ENCODE assay signal across 8 cellular contexts in the genomic region with DNA sequence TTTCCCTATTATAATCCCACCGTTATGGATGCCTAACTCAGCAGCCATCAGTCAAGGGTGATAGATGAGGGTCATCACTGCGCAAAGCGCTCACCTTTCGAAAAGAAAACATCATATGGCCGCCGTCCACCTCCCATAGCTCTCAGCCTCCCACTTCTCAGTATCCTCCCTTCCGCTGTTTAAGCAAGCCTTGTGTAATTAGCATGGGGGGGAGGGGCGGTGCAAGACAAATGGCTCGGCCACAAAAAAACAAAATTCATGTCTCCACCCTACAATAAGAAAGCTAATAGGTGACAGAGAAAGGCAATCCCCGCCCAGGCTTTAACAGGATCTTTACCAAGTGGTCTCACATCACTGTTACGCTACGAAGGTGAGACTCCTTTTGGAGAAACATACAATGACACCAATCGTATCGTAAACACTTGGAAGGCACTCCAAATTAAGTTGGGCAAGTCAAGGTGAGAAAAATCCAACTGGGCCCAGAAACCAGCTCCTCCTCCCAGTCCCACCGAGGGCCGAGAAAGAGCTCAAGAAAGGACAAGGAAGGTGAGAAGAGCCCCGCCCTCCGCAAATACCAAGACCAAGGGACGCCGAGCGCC. TPM values are rescaled to one million over a fixed set of nuclear protein-coding genes. Genes with fewer than 3 reads are reported as not detected.
DNase-seq lines count a peak whose midpoint lies in the region; ATAC-seq and TF ChIP-seq lines count a peak whose summit lies in the region.

No MANE protein-coding gene starts in this region.

- ATAC-seq in GM21619 (IDR thresholded peaks at IDR 0.05; ENCODE audit: unreplicated experiment) = peak; percentile 2
- ATAC-seq in natural killer cell = peak; percentile 54 to 70 (median 56)
- no peak for ATAC-seq in GM21717 (IDR thresholded peaks at IDR 0.05; ENCODE audit: unreplicated experiment)

- DNase-seq in AML-193 (lab: John Stamatoyannopoulos, UW) = peak; percentile 60 to 76
- DNase-seq in NCI-H748 (lab: John Stamatoyannopoulos, UW; ENCODE audit: unreplicated experiment) = peak; percentile 80
- DNase-seq in activated T-cell treated with anti-CD3 and anti-CD28 coated beads for 4 hours = peak; percentile 48
- DNase-seq in esophagus squamous epithelium (lab: John Stamatoyannopoulos, UW) = no peak
- DNase-seq in natural killer cell = peak; percentile 65
- no peak for DNase-seq in type B pancreatic cell (ENCODE audit: extremely low spot score, unreplicated experiment)

- TF ChIP-seq CTCF in esophagus squamous epithelium (IDR thresholded peaks at IDR 0.05) (no peak), natural killer cell (IDR thresholded peaks at IDR 0.05) (no peak), type B pancreatic cell (conservative IDR thresholded peaks at IDR 0.05) (no peak)

- peak overlapping the region; percentile 58 to 87 (median 74) for H3K4me3 ChIP-seq in esophagus squamous epithelium

- H3K27ac Mint-ChIP-seq in natural killer cell (peak overlapping the region; percentile 94 to 96), type B pancreatic cell (peak overlapping the region; percentile 99)

- peaks cover 28 to 43% (median 33%) of the 10 kb centered on the region in 3 donors for H3K36me3 ChIP-seq in esophagus squamous epithelium

- no peaks in the 10 kb centered on the region for H3K9me3 Mint-ChIP-seq in natural killer cell
- no peaks in the 10 kb centered on the region for H3K9me3 Mint-ChIP-seq in type B pancreatic cell

- H3K4me3 Mint-ChIP-seq in natural killer cell (peak overlapping the region; percentile 99), type B pancreatic cell (peak overlapping the region; percentile 99)

- H3K36me3 Mint-ChIP-seq in natural killer cell (peaks cover 30% of the 10 kb centered on the region), type B pancreatic cell (peaks cover 35% of the 10 kb centered on the region)

- TF ChIP-seq POLR2A in esophagus squamous epithelium (IDR thresholded peaks at IDR 0.05) = no peak

- peak overlapping the region; percentile 93 to 99 (median 94) for H3K27ac ChIP-seq in esophagus squamous epithelium

- 0% methylated on average over 19 to 21 of the region's 21 CpGs for WGBS in esophagus squamous epithelium, 2 donors

- H3K27me3 ChIP-seq in esophagus squamous epithelium = no peaks in the 10 kb centered on the region

- H3K4me1 Mint-ChIP-seq in natural killer cell (peaks cover 49 to 54% of the 10 kb centered on the region in 2 donors), type B pancreatic cell (ENCODE audit: unreplicated experiment) (peaks cover 27% of the 10 kb centered on the region)

- peaks cover 24 to 60% (median 37%) of the 10 kb centered on the region in 3 donors for H3K4me1 ChIP-seq in esophagus squamous epithelium

- no peaks in the 10 kb centered on the region for H3K9me3 ChIP-seq in esophagus squamous epithelium

- intact Hi-C loops in esophagus squamous epithelium (cut with DNase I) (no loop called here), natural killer cell (cut with micrococcal nuclease) (loop anchor here (1.0 to 10.0 kb wide), 5 partner anchors 48 to 291 kb away; partner anchors contain the start of genes CLIC1, CSNK2B, LY6G5B and PRRC2A)

- no peaks in the 10 kb centered on the region for H3K27me3 Mint-ChIP-seq in natural killer cell (ENCODE audit: low read depth in 2 of 2)
- no peaks in the 10 kb centered on the region for H3K27me3 Mint-ChIP-seq in type B pancreatic cell

RNA-seq across cellular contexts. Expression of gene DDX39B, which starts 0.6 kb away (rescaled TPM):
- total RNA-seq in esophagus squamous epithelium (100 to 1,000 TPM; 173 to 320 (median 259) TPM), natural killer cell (100 to 1,000 TPM; 506 to 571 (median 534) TPM), type B pancreatic cell (ENCODE audit: low replicate concordance) (410 and 636 TPM in 2 replicates)

RNA-seq across cellular contexts. Expression of gene ATP6V1G2, which starts 5.2 kb away (rescaled TPM):
- total RNA-seq in esophagus squamous epithelium = 1 to 10 TPM in 1 of 4 donors, under 1 TPM in 1, not detected in 2; 0.21 to 2.1 TPM
- total RNA-seq in natural killer cell = 1 to 10 TPM; 1.0 to 2.5 (median 2.1) TPM
- total RNA-seq in type B pancreatic cell (ENCODE audit: low replicate concordance) = 1.6 and 5.9 TPM in 2 replicates

RNA-seq across cellular contexts. Expression of gene NFKBIL1, which starts 6.2 kb away (rescaled TPM):
- total RNA-seq in esophagus squamous epithelium = 10 to 100 TPM in 3 of 4 donors, 1 to 10 TPM in 1; 7.8 to 25.2 (median 16.7) TPM
- total RNA-seq in natural killer cell = 10 to 100 TPM in 2 of 3 donors, 1 to 10 TPM in 1; 8.1 to 10.9 (median 10.7) TPM
- total RNA-seq in type B pancreatic cell (ENCODE audit: low replicate concordance) = 21.1 and 24.2 TPM in 2 replicates

RNA-seq across cellular contexts. Expression of gene MCCD1, which starts 12.4 kb away (rescaled TPM):
- not detected for total RNA-seq in esophagus squamous epithelium
- total RNA-seq in natural killer cell = not detected
- total RNA-seq in type B pancreatic cell (ENCODE audit: low replicate concordance) = not detected in 2 replicates

RNA-seq across cellular contexts. Expression of gene LTA, which starts 30.9 kb away (rescaled TPM):
- total RNA-seq in esophagus squamous epithelium = not detected
- total RNA-seq in natural killer cell = 10 to 100 TPM in 1 of 3 donors, 1 to 10 TPM in 2; 7.6 to 13.1 (median 8.7) TPM
- 0.22 TPM in 1 of 2 replicates, not detected in the other for total RNA-seq in type B pancreatic cell (ENCODE audit: low replicate concordance)

Comparison
In these comparisons a context has a peak if more than half of its experiments do, and no peak if none do; other contexts are left out.
1. DNase-seq: peak in AML-193 (2 of 2), NCI-H748 (single experiment), activated T-cell treated with anti-CD3 and anti-CD28 coated beads for 4 hours (single experiment) and natural killer cell (single experiment); none in esophagus squamous epithelium (single experiment) and type B pancreatic cell (single experiment).